Comparison of ENCODE assay signal across 7 cellular contexts in the genomic region with DNA sequence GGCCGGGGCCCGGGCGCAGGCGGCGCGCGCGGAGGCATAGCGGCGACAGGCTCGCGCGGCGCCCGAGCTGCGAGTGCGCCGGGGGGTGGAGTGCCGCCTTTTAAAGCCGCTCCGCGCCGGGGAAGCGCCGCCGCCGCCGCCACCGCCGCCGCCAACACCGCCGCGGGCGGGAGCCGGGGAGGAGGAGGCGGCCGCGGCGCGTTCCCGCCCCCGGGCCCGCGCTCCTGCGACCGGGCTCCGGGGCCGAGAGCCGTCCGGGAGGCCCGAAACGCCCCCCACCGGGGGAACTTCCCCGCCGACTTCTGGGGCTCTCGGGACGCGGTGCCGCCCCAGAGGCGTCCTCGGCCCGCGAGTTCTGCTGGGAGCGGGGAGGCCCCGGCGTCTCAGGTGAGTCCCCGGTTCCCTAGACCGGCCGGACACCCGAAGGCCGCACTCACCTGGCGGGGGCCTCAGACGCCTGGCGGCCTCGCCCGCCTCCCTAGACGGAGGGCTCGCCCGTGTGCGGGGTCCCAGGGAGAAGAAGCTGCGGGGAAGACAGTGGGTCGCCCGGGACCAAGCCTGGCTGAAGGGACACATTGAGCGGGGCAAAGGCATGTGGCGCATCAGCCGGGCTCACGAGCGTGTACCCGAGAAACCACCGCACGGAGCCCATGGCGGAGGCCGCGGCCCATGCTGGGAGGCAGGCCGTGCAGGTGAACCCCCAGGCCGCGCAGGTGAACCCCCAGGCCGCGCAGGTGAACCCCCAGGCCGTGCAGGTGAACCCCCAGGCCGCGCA. TPM values are rescaled to one million over a fixed set of nuclear protein-coding genes. Genes with fewer than 3 reads are reported as not detected.
DNase-seq lines count a peak whose midpoint lies in the region; ATAC-seq and TF ChIP-seq lines count a peak whose summit lies in the region.

Gene PCSK6 (minus strand): TSS at position 75 of the 775 bp plus-strand sequence. CDS start 37 bp downstream, at position 38.

- H3K27me3 ChIP-seq in Panc1 (ENCODE audit: control insufficient read depth, insufficient read depth, low read length): peaks cover 2% of the 10 kb centered on the region

- no TSS peak for BruUV-seq in Panc1 (replicated peaks; lab: Mats Ljungman, UMichigan)

- no peaks in the 10 kb centered on the region for H3K36me3 ChIP-seq in Panc1 (ENCODE audit: control insufficient read depth, insufficient read depth, low read length)

- in situ Hi-C loops in Panc1 (cut with HindIII; ENCODE audit: low pct_unique_long_range_greater_than_20kb, low sequenced_read_pairs): no loop called here

- no peak for DNase-seq in Panc1 (ENCODE audit: low read depth, low spot score)
- DNase-seq in germinal center (ENCODE audit: low spot score): peak; percentile 31
- no peak for DNase-seq in occipital lobe (lab: John Stamatoyannopoulos, UW)
- no peak for DNase-seq in middle frontal gyrus (ENCODE audit: extremely low spot score, low spot score)
- DNase-seq in NCI-H1694 (lab: John Stamatoyannopoulos, UW): no peak

- CTCF ChIA-PET in Panc1 (lab: Charles Lee): no interaction called here

- no peak within 1 kb of the TSS for H3K27ac ChIP-seq in Panc1 (ENCODE audit: low read length)

- ATAC-seq in GM18505 (IDR thresholded peaks at IDR 0.05; ENCODE audit: unreplicated experiment): peak; percentile 36
- peak; percentile 80 for ATAC-seq in Panc1
- no peak for ATAC-seq in GM21528 (IDR thresholded peaks at IDR 0.05; ENCODE audit: low FRiP score, unreplicated experiment)

- intact Hi-C loops in Panc1 (cut with micrococcal nuclease; ENCODE audit: unreplicated experiment): loop anchor here (5.0 kb wide), 1 partner anchor 193 kb away; the partner anchor contains the start of gene SNRPA1

- POLR2A ChIA-PET in Panc1 (lab: Charles Lee): no interaction called here

- no peaks in the 10 kb centered on the region for H3K9me3 ChIP-seq in Panc1 (ENCODE audit: control insufficient read depth, insufficient read depth, low read depth, low read length)

- TF ChIP-seq CTCF in Panc1 (IDR thresholded peaks at IDR 0.05): no peak

- no peak for TF ChIP-seq POLR2A in GM18505 (IDR thresholded peaks at IDR 0.05; ENCODE audit: borderline replicate concordance, extremely low read depth, insufficient read depth, insufficient read length)

- H3K4me3 ChIP-seq in Panc1 (ENCODE audit: low read depth in 2 of 2, low read length in 2 of 2): peak within 1 kb of the TSS; percentile 35 to 44

- H3K4me1 ChIP-seq in Panc1 (ENCODE audit: control insufficient read depth, insufficient read depth, low read length): 0 out of 2 replicates have a peak, but pooled peaks cover 3% of the 10 kb centered on the region

RNA-seq across cellular contexts. Expression of gene PCSK6, which starts in this region (rescaled TPM):
- 10.6 TPM for total RNA-seq in Panc1 (2021; ENCODE audit: unreplicated experiment)
- polyA plus RNA-seq in Panc1 (2012; ENCODE audit: insufficient read length): 18.4 TPM
- total RNA-seq in occipital lobe: 15.4 TPM
